8 cellular contexts compared by ENCODE assay signal in the genomic region with DNA sequence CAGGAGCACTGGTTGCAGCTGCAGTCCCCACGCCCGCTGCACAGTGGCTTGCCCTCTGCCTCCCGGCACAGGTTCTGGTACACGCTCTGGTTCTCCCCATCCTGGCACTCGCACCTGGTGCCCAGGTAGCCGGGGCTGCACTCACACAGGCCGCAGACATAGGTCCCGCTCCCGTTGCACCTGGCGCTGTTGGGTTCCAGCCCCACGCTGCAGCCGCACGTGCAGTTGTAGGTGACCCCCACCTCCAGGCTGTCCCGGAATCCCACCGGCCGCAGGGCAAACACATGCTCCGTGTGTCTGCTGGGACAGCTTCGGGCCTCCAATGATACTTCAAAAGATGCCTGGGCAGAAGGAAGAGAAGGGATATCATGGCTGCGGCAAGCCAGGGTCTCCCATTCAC.
"Had no signal": no experiment of that assay in that cellular context is flagged by ENCODE, and none has a peak within 500 bp of the region (broad histone marks: within the 10 kb centered on the region; RNA-seq: fewer than 3 reads in every experiment).

No MANE protein-coding gene starts in this region.

- H3K27ac Mint-ChIP-seq: HFFc6, IgD-negative memory B cell had no signal

- H3K4me3 Mint-ChIP-seq: HFFc6, IgD-negative memory B cell had no signal

- H3K36me3 ChIP-seq: HAP-1 had no signal

- H2AFZ ChIP-seq: GM23248 had no signal

- H3K27ac ChIP-seq: GM23248, HL-60 had no signal

- H3K4me1 Mint-ChIP-seq: IgD-negative memory B cell had no signal

- H3K9me3 ChIP-seq: HAP-1 had no signal

- H3K9me3 Mint-ChIP-seq: HFFc6, IgD-negative memory B cell had no signal

- H3K4me3 ChIP-seq: GM23248, HAP-1 had no signal

- H3K4me1 ChIP-seq: HAP-1 had no signal

- H3K36me3 Mint-ChIP-seq: IgD-negative memory B cell had no signal

- ATAC-seq: HCT116 had no signal

- H3K9ac ChIP-seq: GM23248 had no signal

- DNase-seq: GM23248, GOT3, H7, HFFc6 had no signal
